ENCODE assay signal across 8 cellular contexts in genomic region chr7:128347573-128348147, GRCh38. TPM values are rescaled to one million over a fixed set of nuclear protein-coding genes. Genes with fewer than 3 reads are reported as not detected.
DNase-seq lines count a peak whose midpoint lies in the region; ATAC-seq, FAIRE-seq and TF ChIP-seq lines count a peak whose summit lies in the region.

No MANE protein-coding gene starts in this region.

- peaks cover 14% of the 10 kb centered on the region for H3K27me3 Mint-ChIP-seq in neural crest cell (ENCODE audit: low read depth)

- TF ChIP-seq POLR2A in erythroblast (IDR thresholded peaks at IDR 0.05; ENCODE audit: low read length), result no peak
- no peak for TF ChIP-seq POLR2A in GM12891 (IDR thresholded peaks at IDR 0.05; ENCODE audit: low read depth, low read length)

- ATAC-seq in HG02885 (IDR thresholded peaks at IDR 0.05; ENCODE audit: poor library complexity, unreplicated experiment), result no peak

- H3K36me3 Mint-ChIP-seq in neural crest cell (ENCODE audit: low read depth), result no peaks in the 10 kb centered on the region

- no peak for FAIRE-seq in GM12891 (lab: Jason Lieb, UNC)

- H3K9me3 Mint-ChIP-seq in neural crest cell, result no peaks in the 10 kb centered on the region

- TF ChIP-seq CTCF in neural crest cell (conservative IDR thresholded peaks at IDR 0.05), result peak; percentile 84

- no peak overlapping the region for H3K27ac Mint-ChIP-seq in neural crest cell (ENCODE audit: unreplicated experiment)

- DNase-seq in NCI-H345 (lab: John Stamatoyannopoulos, UW), result peak; percentile 33
- DNase-seq in NCI-H345 treated with DMSO at 0.1 percent for 48 hours (lab: John Stamatoyannopoulos, UW; ENCODE audit: unreplicated experiment), result no peak
- DNase-seq in NCI-H146 (lab: John Stamatoyannopoulos, UW), result peak; percentile 48
- DNase-seq in activated CD4-positive, alpha-beta T cell treated with anti-CD3 and anti-CD28 coated beads, Interleukin-2, amount 50 U/mL, for 4 hours, result peak; percentile 38 to 43
- peak; percentile 34 to 38 for DNase-seq in erythroblast (lab: John Stamatoyannopoulos, UW)
- peak; percentile 55 for DNase-seq in neural crest cell (ENCODE audit: low read depth, low spot score)
- no peak for DNase-seq in GM12891 (ENCODE audit: insufficient read length, low spot score)

- H3K4me1 Mint-ChIP-seq in neural crest cell, result peaks cover 14% of the 10 kb centered on the region

- peak overlapping the region; percentile 46 for H3K4me3 Mint-ChIP-seq in neural crest cell

TF ChIP-seq in GM12891, 5 proteins besides CTCF, POLR2A, EP300 and RAD21:
- TF ChIP-seq SPI1 (IDR thresholded peaks at IDR 0.05; ENCODE audit: low read depth, low read length), result no peak

RNA-seq across cellular contexts. Expression of gene RBM28, which starts 4.0 kb away (rescaled TPM):
- 73.1 and 73.7 TPM in 2 replicates for total RNA-seq in neural crest cell
- 18.1 TPM for polyA plus RNA-seq in GM12891 (2012; ENCODE audit: low read depth, missing spikeins)

RNA-seq across cellular contexts. Expression of gene PRRT4, which starts 13.8 kb away (rescaled TPM):
- total RNA-seq in neural crest cell, result 3.1 and 3.3 TPM in 2 replicates
- not detected for polyA plus RNA-seq in GM12891 (2012; ENCODE audit: low read depth, missing spikeins)

Comparison
In these comparisons a context has a peak if more than half of its experiments do, and no peak if none do; other contexts are left out.
1. DNase-seq: peak in NCI-H345 (single experiment), NCI-H146 (single experiment), activated CD4-positive, alpha-beta T cell treated with anti-CD3 and anti-CD28 coated beads, Interleukin-2, amount 50 U/mL, for 4 hours (2 of 2), erythroblast (2 of 2) and neural crest cell (single experiment); none in NCI-H345 treated with DMSO at 0.1 percent for 48 hours (single experiment) and GM12891 (single experiment).